1 cellular context compared by ENCODE assay signal in genomic region chr20:37558306-37558705, GRCh38.
TF ChIP-seq lines count a peak whose summit lies in the region.

No MANE protein-coding gene starts in this region.

TF ChIP-seq in H1, 55 proteins besides CTCF, POLR2A, EP300 and RAD21:
- no peak for TF ChIP-seq RFX5 (IDR thresholded peaks at IDR 0.05; ENCODE audit: borderline replicate concordance, low read depth, low read length)
- no peak for TF ChIP-seq EGR1 (IDR thresholded peaks at IDR 0.05; ENCODE audit: borderline replicate concordance, low read depth, low read length)
- TF ChIP-seq RBBP5 (IDR thresholded peaks at IDR 0.05; ENCODE audit: borderline replicate concordance, low read depth, low read length): no peak
- no peak for TF ChIP-seq HDAC6 (IDR thresholded peaks at IDR 0.05; ENCODE audit: low read depth, low read length)
- no peak for TF ChIP-seq MAX (IDR thresholded peaks at IDR 0.05)
- no peak for TF ChIP-seq NRF1 (IDR thresholded peaks at IDR 0.05; ENCODE audit: low read depth, low read length)
- no peak for TF ChIP-seq ZNF274 (IDR thresholded peaks at IDR 0.05; ENCODE audit: borderline replicate concordance, extremely low read depth, low read length)
- TF ChIP-seq RXRA (IDR thresholded peaks at IDR 0.05; ENCODE audit: insufficient read depth, low read depth, low read length): no peak
- TF ChIP-seq YY1 (IDR thresholded peaks at IDR 0.05; ENCODE audit: low read depth, low read length): no peak
- TF ChIP-seq SIX5 (IDR thresholded peaks at IDR 0.05; ENCODE audit: low read depth, low read length): no peak
- no peak for TF ChIP-seq BACH1 (IDR thresholded peaks at IDR 0.05; ENCODE audit: low read length)
- no peak for TF ChIP-seq NANOG (IDR thresholded peaks at IDR 0.05; ENCODE audit: insufficient read depth, low read depth, low read length, poor library complexity, severe bottlenecking)
- no peak for TF ChIP-seq BCL11A (IDR thresholded peaks at IDR 0.05; ENCODE audit: low read depth in 2 of 2, low read length in 2 of 2)
- TF ChIP-seq ASH2L (IDR thresholded peaks at IDR 0.05; ENCODE audit: low read length): no peak
- TF ChIP-seq CHD7 (IDR thresholded peaks at IDR 0.05; ENCODE audit: insufficient replicate concordance, low read length): no peak
- no peak for TF ChIP-seq SP4 (IDR thresholded peaks at IDR 0.05; ENCODE audit: low read length)
- TF ChIP-seq CBX8 (IDR thresholded peaks at IDR 0.05; ENCODE audit: borderline replicate concordance, low read depth, low read length): no peak
